24 cellular contexts compared by ENCODE assay signal in genomic region chr10:99798031-99798430, GRCh38. TPM values are rescaled to one million over a fixed set of nuclear protein-coding genes. Genes with fewer than 3 reads are reported as not detected.
DNase-seq lines count a peak whose midpoint lies in the region; ATAC-seq, FAIRE-seq and TF ChIP-seq lines count a peak whose summit lies in the region.
"Had no signal": no experiment of that assay in that cellular context is flagged by ENCODE, and none has a peak within 500 bp of the region (broad histone marks: within the 10 kb centered on the region; RNA-seq: fewer than 3 reads in every experiment).

No MANE protein-coding gene starts in this region.

- H3K9me3 ChIP-seq in mammary epithelial cell (replicated peaks; ENCODE audit: insufficient read depth, low read length) (no peaks in the 10 kb centered on the region), HepG2 (ENCODE audit: low read length) (no peaks in the 10 kb centered on the region), Caco-2 (no peaks in the 10 kb centered on the region), esophagus squamous epithelium (no peaks in the 10 kb centered on the region)
- H3K9me3 ChIP-seq: BLaER1 treated with 17β-estradiol and CSF1 and Interleukin-3, amounts not matched to agents 10 nM and 100 nM had no signal

- peak overlapping the region; percentile 13 for H3K27ac Mint-ChIP-seq in MCF 10A (ENCODE audit: low read depth, unreplicated experiment)
- H3K27ac Mint-ChIP-seq in Caco-2 (ENCODE audit: unreplicated experiment), result no peak overlapping the region
- H3K27ac Mint-ChIP-seq: B cell; CD4-positive, alpha-beta memory T cell; CD4-positive, CD25-positive, alpha-beta regulatory T cell; CD8-positive, alpha-beta memory T cell had no signal

- no peaks in the 10 kb centered on the region for H3K27me3 Mint-ChIP-seq in MCF 10A (ENCODE audit: insufficient read depth, unreplicated experiment)
- H3K27me3 Mint-ChIP-seq in Caco-2 (ENCODE audit: insufficient read depth, unreplicated experiment), result no peaks in the 10 kb centered on the region
- H3K27me3 Mint-ChIP-seq: B cell; CD4-positive, alpha-beta memory T cell; CD4-positive, CD25-positive, alpha-beta regulatory T cell; CD8-positive, alpha-beta memory T cell had no signal

- dilution Hi-C loops in mammary epithelial cell (cut with HindIII; ENCODE audit: low sequenced_read_pairs), result loop anchor here (5.0 kb wide), 1 partner anchor 41 kb away; no protein-coding TSS in a partner anchor

- H2AFZ ChIP-seq in mammary epithelial cell (ENCODE audit: low read depth, low read length), result no peak overlapping the region
- H2AFZ ChIP-seq in HepG2 (ENCODE audit: low read length), result no peak overlapping the region

- H3K4me2 ChIP-seq in mammary epithelial cell (ENCODE audit: insufficient read depth, low read depth, low read length) (no peak overlapping the region), HepG2 (ENCODE audit: low read depth, low read length) (no peak overlapping the region)
- H3K4me2 ChIP-seq: BLaER1 treated with 17β-estradiol and CSF1 and Interleukin-3, amounts not matched to agents 10 nM and 100 nM had no signal

- POLR2A ChIA-PET in MCF 10A (lab: Yijun Ruan, JAX) (interaction anchor here (0.6 to 3.4 kb wide), 2 partner anchors 9 to 107 kb away, joined by 3 to 14 read pairs; no protein-coding TSS in a partner anchor), HepG2 (lab: Yijun Ruan, JAX) (interaction anchor here (1.0 to 3.0 kb wide), 3 partner anchors 13 to 65 kb away, joined by 3 to 20 read pairs (median 9); partner anchors contain the start of genes ABCC2, COX15 and CUTC), Caco-2 (lab: Charles Lee) (no interaction called here)

- H3K36me3 Mint-ChIP-seq in MCF 10A (ENCODE audit: insufficient read depth, unreplicated experiment) (peaks cover 26% of the 10 kb centered on the region), Caco-2 (ENCODE audit: insufficient read depth, unreplicated experiment) (peaks cover 84% of the 10 kb centered on the region)

- H3K27me3 ChIP-seq in mammary epithelial cell (ENCODE audit: insufficient read depth, low read length) (no peaks in the 10 kb centered on the region), bronchial epithelial cell (ENCODE audit: control insufficient read depth, insufficient read depth, low read length) (no peaks in the 10 kb centered on the region), HepG2 (ENCODE audit: control insufficient read depth in 1 of 2, insufficient read depth in 2 of 2, low read length in 2 of 2) (no peaks in the 10 kb centered on the region), Caco-2 (replicated peaks; ENCODE audit: control insufficient read depth, insufficient read depth, low read length) (no peaks in the 10 kb centered on the region), esophagus squamous epithelium (no peaks in the 10 kb centered on the region)
- H3K27me3 ChIP-seq: BLaER1 treated with 17β-estradiol and CSF1 and Interleukin-3, amounts not matched to agents 10 nM and 100 nM had no signal

- H3K79me2 ChIP-seq in mammary epithelial cell (ENCODE audit: insufficient read depth, low read length), result no peaks in the 10 kb centered on the region
- peaks cover 3% of the 10 kb centered on the region for H3K79me2 ChIP-seq in HepG2 (ENCODE audit: insufficient read depth, low read length)

- TF ChIP-seq CTCF in MCF 10A (IDR thresholded peaks at IDR 0.05; ENCODE audit: unreplicated experiment) (no peak), mammary epithelial cell (conservative IDR thresholded peaks at IDR 0.05 in 1 of 2, IDR thresholded peaks at IDR 0.05 in 1 of 2; ENCODE audit: extremely low read depth in 1 of 2, insufficient read depth in 1 of 2, low read depth in 1 of 2, low read length in 2 of 2) (no peak), bronchial epithelial cell (IDR thresholded peaks at IDR 0.05; ENCODE audit: insufficient read depth, low read length, severe bottlenecking) (no peak), HepG2 (CRISPR knock-in tag; IDR thresholded peaks at IDR 0.05) (no peak), Caco-2 (IDR thresholded peaks at IDR 0.05; ENCODE audit: insufficient read depth in 1 of 2, low read depth in 1 of 2, low read length in 1 of 2, severe bottlenecking in 1 of 2, unreplicated experiment in 1 of 2) (no peak), esophagus squamous epithelium (IDR thresholded peaks at IDR 0.05) (no peak)

- FAIRE-seq in bronchial epithelial cell (lab: Jason Lieb, UNC) (peak; percentile 52), HepG2 (lab: Jason Lieb, UNC) (no peak)
- FAIRE-seq: D721Med, G401.6, GM12891, GM19239 had no signal

- intact Hi-C loops in MCF 10A (cut with micrococcal nuclease), result no loop called here
- intact Hi-C loops in mammary epithelial cell (cut with micrococcal nuclease), result no loop called here
- intact Hi-C loops in HepG2 (cut with micrococcal nuclease; ENCODE audit: unreplicated experiment), result no loop called here
- intact Hi-C loops in Caco-2 (cut with micrococcal nuclease; ENCODE audit: unreplicated experiment), result no loop called here
- intact Hi-C loops in esophagus squamous epithelium (cut with DNase I), result no loop called here

- BruUV-seq in MCF 10A (replicated peaks; lab: Mats Ljungman, UMichigan) (no TSS peak), mammary epithelial cell (replicated peaks; lab: Mats Ljungman, UMichigan) (no TSS peak), HepG2 (replicated peaks; lab: Mats Ljungman, UMichigan) (no TSS peak), Caco-2 (replicated peaks; lab: Mats Ljungman, UMichigan) (no TSS peak)

- TF ChIP-seq RAD21 in HepG2 (CRISPR knock-in tag; IDR thresholded peaks at IDR 0.05), result no peak

- H3K9me3 Mint-ChIP-seq in MCF 10A (ENCODE audit: unreplicated experiment) (no peaks in the 10 kb centered on the region), Caco-2 (ENCODE audit: unreplicated experiment) (no peaks in the 10 kb centered on the region)
- H3K9me3 Mint-ChIP-seq: CD4-positive, alpha-beta memory T cell; CD4-positive, CD25-positive, alpha-beta regulatory T cell; CD8-positive, alpha-beta memory T cell had no signal

- CTCF ChIA-PET in MCF 10A (lab: Yijun Ruan, JAX) (interaction anchor here (0.7 to 1.7 kb wide), 2 partner anchors 48 to 65 kb away, joined by 3 to 5 read pairs; no protein-coding TSS in a partner anchor), mammary epithelial cell (lab: Charles Lee; ENCODE audit: low non-redundant PET) (no interaction called here), HepG2 (lab: Yijun Ruan, JAX; ENCODE audit: low intra/inter-chr PET ratio, low total read pairs) (no interaction called here), Caco-2 (lab: Charles Lee) (interaction anchor here (0.6 kb wide), 1 partner anchor 66 kb away, joined by 4 read pairs; the partner anchor contains the start of genes COX15 and CUTC)

- TF ChIP-seq EP300 in HepG2 (IDR thresholded peaks at IDR 0.05; ENCODE audit: low read depth in 2 of 2, low read length in 2 of 2), result no peak
- no peak for TF ChIP-seq EP300 in HepG2 (CRISPR knock-in tag; IDR thresholded peaks at IDR 0.05; ENCODE audit: borderline replicate concordance)

- no peaks in the 10 kb centered on the region for H4K20me1 ChIP-seq in mammary epithelial cell (ENCODE audit: insufficient read depth, low read length)
- H4K20me1 ChIP-seq in HepG2 (ENCODE audit: insufficient read depth, low read length), result peaks cover 6% of the 10 kb centered on the region; the same call in 1 of the 2 replicates
- H4K20me1 ChIP-seq: BLaER1 treated with 17β-estradiol and CSF1 and Interleukin-3, amounts not matched to agents 10 nM and 100 nM had no signal

- peak; percentile 9; the same call in 1 of the 3 replicates for ATAC-seq in HepG2

- TF ChIP-seq POLR2A in HepG2 (IDR thresholded peaks at IDR 0.05; ENCODE audit: insufficient read depth in 1 of 2, low read depth in 2 of 2, low read length in 2 of 2), result 0 out of 4 replicates have a peak, but pooled peaks of 1 of the 2 experiments have one; percentile 25
- TF ChIP-seq POLR2A in esophagus squamous epithelium (IDR thresholded peaks at IDR 0.05), result no peak

- H3K4me3 ChIP-seq in mammary epithelial cell (replicated peaks in 1 of 3; ENCODE audit: insufficient read depth in 1 of 3, low read depth in 2 of 3, low read length in 3 of 3), result no peak overlapping the region
- H3K4me3 ChIP-seq in bronchial epithelial cell (ENCODE audit: low read depth, low read length), result no peak overlapping the region
- H3K4me3 ChIP-seq in HepG2 (replicated peaks in 1 of 3; ENCODE audit: insufficient read depth in 1 of 3, low read depth in 2 of 3, low read length in 3 of 3), result no peak overlapping the region
- no peak overlapping the region for H3K4me3 ChIP-seq in Caco-2 (ENCODE audit: low read depth, low read length)
- no peak overlapping the region for H3K4me3 ChIP-seq in esophagus squamous epithelium
- H3K4me3 ChIP-seq: BLaER1 treated with 17β-estradiol and CSF1 and Interleukin-3, amounts not matched to agents 10 nM and 100 nM had no signal

- no peak overlapping the region for H3K4me3 Mint-ChIP-seq in MCF 10A (ENCODE audit: unreplicated experiment)
- H3K4me3 Mint-ChIP-seq in Caco-2 (ENCODE audit: unreplicated experiment), result no peak overlapping the region
- H3K4me3 Mint-ChIP-seq: B cell; CD4-positive, alpha-beta memory T cell; CD4-positive, CD25-positive, alpha-beta regulatory T cell; CD8-positive, alpha-beta memory T cell had no signal

- H3K36me3 ChIP-seq in mammary epithelial cell (ENCODE audit: insufficient read depth, low read length) (no peaks in the 10 kb centered on the region), bronchial epithelial cell (ENCODE audit: control insufficient read depth, insufficient read depth, low read length) (no peaks in the 10 kb centered on the region), HepG2 (replicated peaks in 1 of 2; ENCODE audit: control insufficient read depth in 1 of 2, insufficient read depth in 2 of 2, low read length in 2 of 2) (peaks cover 46 to 92% of the 10 kb centered on the region in 2 experiments), Caco-2 (ENCODE audit: control insufficient read depth, insufficient read depth, low read length) (peaks cover 13% of the 10 kb centered on the region), esophagus squamous epithelium (no peaks in the 10 kb centered on the region)
- H3K36me3 ChIP-seq: BLaER1 treated with 17β-estradiol and CSF1 and Interleukin-3, amounts not matched to agents 10 nM and 100 nM had no signal

- H3K9ac ChIP-seq in mammary epithelial cell (ENCODE audit: insufficient read depth, low read length), result no peak overlapping the region
- H3K9ac ChIP-seq in HepG2 (ENCODE audit: insufficient read depth, low read depth, low read length), result no peak overlapping the region
- H3K9ac ChIP-seq: BLaER1 treated with 17β-estradiol and CSF1 and Interleukin-3, amounts not matched to agents 10 nM and 100 nM had no signal

- no peaks in the 10 kb centered on the region for H3K4me1 Mint-ChIP-seq in MCF 10A (ENCODE audit: insufficient read depth, unreplicated experiment)
- no peaks in the 10 kb centered on the region for H3K4me1 Mint-ChIP-seq in Caco-2 (ENCODE audit: low read depth, unreplicated experiment)
- H3K4me1 Mint-ChIP-seq: B cell; CD4-positive, alpha-beta memory T cell; CD4-positive, CD25-positive, alpha-beta regulatory T cell; CD8-positive, alpha-beta memory T cell had no signal

- DNase-seq in MCF 10A (ENCODE audit: unreplicated experiment) (no peak), mammary epithelial cell (no peak), bronchial epithelial cell (ENCODE audit: low read depth) (no peak), HepG2 (ENCODE audit: low spot score) (no peak), AG20443 (ENCODE audit: low spot score) (no peak), Caco-2 (no peak), esophagus squamous epithelium (lab: John Stamatoyannopoulos, UW) (no peak)
- DNase-seq: ACHN; AML-193; Calu3; CD4-positive, alpha-beta memory T cell; CD4-positive, CD25-positive, alpha-beta regulatory T cell; CD8-positive, alpha-beta memory T cell; COR-L47; DMS79 treated with DMSO at 0.1 percent for 48 hours; GF-D8 had no signal

- 99% methylated on average over 4 of the region's 4 CpGs for WGBS in mammary epithelial cell (ENCODE audit: low coverage, missing lambda C conversion rate)
- WGBS in HepG2 (ENCODE audit: low lambda C conversion rate), result 96% methylated on average over 4 of the region's 4 CpGs
- 82 to 95% methylated on average over 4 of the region's 4 CpGs for WGBS in esophagus squamous epithelium, 2 donors

- no peaks in the 10 kb centered on the region for H3K4me1 ChIP-seq in mammary epithelial cell (ENCODE audit: insufficient read depth, low read length)
- no peaks in the 10 kb centered on the region for H3K4me1 ChIP-seq in HepG2 (ENCODE audit: insufficient read depth, low read length)
- no peaks in the 10 kb centered on the region for H3K4me1 ChIP-seq in Caco-2
- H3K4me1 ChIP-seq in esophagus squamous epithelium, result no peaks in the 10 kb centered on the region

- in situ Hi-C loops in mammary epithelial cell (cut with MboI; ENCODE audit: low sequenced_read_pairs in 2 of 2), result no loop called here
- in situ Hi-C loops in HepG2 (cut with HindIII; ENCODE audit: extremely low pct_ligation_motif_present, low pct_unique_long_range_greater_than_20kb), result no loop called here

- no peak overlapping the region for H3K27ac ChIP-seq in mammary epithelial cell (ENCODE audit: insufficient read depth, low read depth, low read length)
- H3K27ac ChIP-seq in HepG2 (ENCODE audit: extremely low read length, insufficient read depth, low read length), result no peak overlapping the region
- H3K27ac ChIP-seq in esophagus squamous epithelium, result no peak overlapping the region
- H3K27ac ChIP-seq: 22Rv1; BLaER1 treated with 17β-estradiol and CSF1 and Interleukin-3, amounts not matched to agents 10 nM and 100 nM; C4-2B had no signal

RNA-seq across cellular contexts. Expression of gene ABCC2, which starts 15.6 kb away (rescaled TPM):
- total RNA-seq in MCF 10A (2022), result 6.3 and 7.4 TPM in 2 replicates
- under 1 TPM; 0.66 to 0.83 TPM for total RNA-seq in mammary epithelial cell
- polyA plus RNA-seq in mammary epithelial cell, result 0.76 TPM
- 6.7 TPM for polyA minus RNA-seq in mammary epithelial cell
- 0.53 and 1.0 TPM in 2 replicates for total RNA-seq in bronchial epithelial cell
- total RNA-seq in HepG2 (2016; rRNA removed; fragmentation: Illumina TruSeq; extraction: Trizol), result 69.6 and 181 TPM in 2 replicates
- 31.3 and 40.8 TPM in 2 replicates for total RNA-seq in HepG2 (2016; cell fraction: cytosol; rRNA removed; fragmentation: Illumina TruSeq; extraction: Trizol; ENCODE audit: low read depth)
- total RNA-seq in HepG2 (2016; cell fraction: insoluble cytoplasmic fraction; rRNA removed; fragmentation: Illumina TruSeq; extraction: Trizol), result 67.7 and 182 TPM in 2 replicates
- 50.0 and 56.1 TPM in 2 replicates for total RNA-seq in HepG2 (2016; cell fraction: membrane; rRNA removed; fragmentation: Illumina TruSeq; extraction: Trizol)
- total RNA-seq in HepG2 (2016; cell fraction: nucleus; rRNA removed; fragmentation: Illumina TruSeq; extraction: Trizol), result 355 and 375 TPM in 2 replicates
- 494 and 497 TPM in 2 replicates for polyA plus RNA-seq in HepG2 (2011; rRNA removed)
- 143 and 146 TPM in 2 replicates for polyA plus RNA-seq in HepG2 (2011; cell fraction: cytosol; rRNA removed)
- 1,936 and 2,090 TPM in 2 replicates for polyA plus RNA-seq in HepG2 (2011; cell fraction: nucleus; rRNA removed)
- polyA plus RNA-seq in HepG2 (2012), result 190 and 211 TPM in 2 replicates
- polyA plus RNA-seq in HepG2 (2016; cell fraction: cytosol; fragmentation: Illumina TruSeq; extraction: Trizol; ENCODE audit: low read depth), result 15.4 and 16.6 TPM in 2 replicates
- 60.6 and 62.7 TPM in 2 replicates for polyA plus RNA-seq in HepG2 (2016; cell fraction: insoluble cytoplasmic fraction; fragmentation: Illumina TruSeq; extraction: Trizol; ENCODE audit: low read depth)
- 30.7 and 37.6 TPM in 2 replicates for polyA plus RNA-seq in HepG2 (2016; cell fraction: membrane; fragmentation: Illumina TruSeq; extraction: Trizol; ENCODE audit: low read depth)
- polyA plus RNA-seq in HepG2 (2016; cell fraction: nucleus; fragmentation: Illumina TruSeq; extraction: Trizol; ENCODE audit: insufficient read depth, low read depth), result 729 and 777 TPM in 2 replicates
- 436 and 561 TPM in 2 replicates for polyA minus RNA-seq in HepG2 (2011; rRNA and poly(A)+ RNA removed; ENCODE audit: low replicate concordance)
- 86.9 and 93.4 TPM in 2 replicates for polyA minus RNA-seq in HepG2 (2011; cell fraction: cytosol; rRNA and poly(A)+ RNA removed)
- 718 and 929 TPM in 2 replicates for polyA minus RNA-seq in HepG2 (2011; cell fraction: nucleus; rRNA and poly(A)+ RNA removed)
- total RNA-seq in Caco-2 (2022), result 128 and 129 TPM in 2 replicates
- 1 to 10 TPM in 2 of 4 donors, under 1 TPM in 2; 0.61 to 2.2 (median 1.1) TPM for total RNA-seq in esophagus squamous epithelium

Comparison
In these comparisons a context has a peak if more than half of its experiments do, and no peak if none do; other contexts are left out.
1. CTCF ChIA-PET loops: an anchor here in MCF 10A (0.7 to 1.7 kb wide) and Caco-2 (0.6 kb wide); none called in mammary epithelial cell and HepG2.